Comparison of ENCODE assay signal across 15 cellular contexts in genomic region chr9:5269249-5269715, GRCh38. TPM values are rescaled to one million over a fixed set of nuclear protein-coding genes. Genes with fewer than 3 reads are reported as not detected.
DNase-seq lines count a peak whose midpoint lies in the region; ATAC-seq, FAIRE-seq and TF ChIP-seq lines count a peak whose summit lies in the region.
"Had no signal": no experiment of that assay in that cellular context is flagged by ENCODE, and none has a peak within 500 bp of the region (broad histone marks: within the 10 kb centered on the region; RNA-seq: fewer than 3 reads in every experiment).

No MANE protein-coding gene starts in this region.

- H3K27me3 ChIP-seq in NT2/D1 (ENCODE audit: insufficient read depth, insufficient read length) (no peaks in the 10 kb centered on the region), H1 (replicated peaks in 1 of 4; ENCODE audit: control insufficient read depth in 3 of 4, extremely low read depth in 1 of 4, insufficient read depth in 3 of 4, low read length in 3 of 4) (no peaks in the 10 kb centered on the region; a peak in 1 of 7 replicates), mesenchymal stem cell (ENCODE audit: control insufficient read depth in 1 of 2, insufficient read depth in 1 of 2, low read length in 2 of 2) (no peaks in the 10 kb centered on the region)

- H2AFZ ChIP-seq in H1 (ENCODE audit: low read length) (no peak overlapping the region), mesenchymal stem cell (ENCODE audit: low read depth, low read length) (no peak overlapping the region)

- H3K4me3 Mint-ChIP-seq in Calu3 (ENCODE audit: low read depth, unreplicated experiment) = no peak overlapping the region
- H3K4me3 Mint-ChIP-seq: activated naive CD8-positive, alpha-beta T cell; CD4-positive, alpha-beta T cell; nephron had no signal

- no TSS peak for BruUV-seq in Calu3 (replicated peaks; lab: Mats Ljungman, UMichigan)

- peak overlapping the region; percentile 5 to 49; a peak in 2 of 4 replicates for H3K4me2 ChIP-seq in H1 (ENCODE audit: insufficient read depth in 1 of 2, low read depth in 2 of 2, low read length in 2 of 2)
- peak overlapping the region; percentile 23 for H3K4me2 ChIP-seq in mesenchymal stem cell (ENCODE audit: low read length, poor library complexity, severe bottlenecking)

- H3K4ac ChIP-seq in H1 (replicated peaks; ENCODE audit: insufficient read length, low read depth, low read length) = no peak overlapping the region
- H3K4ac ChIP-seq in mesenchymal stem cell (ENCODE audit: low read depth in 1 of 2, low read length in 2 of 2) = no peak overlapping the region

- no peaks in the 10 kb centered on the region for H3K79me2 ChIP-seq in H1 (ENCODE audit: control insufficient read depth in 1 of 2, insufficient read depth in 2 of 2, low read length in 2 of 2)

- CTCF ChIA-PET in Calu3 (lab: Charles Lee) (interaction anchor here (0.7 to 1.3 kb wide), 3 partner anchors 52 to 168 kb away, joined by 4 to 5 read pairs (median 4); partner anchors contain the start of gene PLGRKT), H1 (lab: Charles Lee; ENCODE audit: partially characterized antibody) (interaction anchor here (0.6 to 2.0 kb wide), 4 partner anchors 37 to 709 kb away, joined by 3 to 5 read pairs (median 4); no protein-coding TSS in a partner anchor)

- TF ChIP-seq POLR2A in H1 (IDR thresholded peaks at IDR 0.05; ENCODE audit: control extremely low read depth in 1 of 2, low read depth in 2 of 2, low read length in 2 of 2) = no peak

- H3K4me1 Mint-ChIP-seq in Calu3 (ENCODE audit: low read depth, unreplicated experiment) = peaks cover 28% of the 10 kb centered on the region
- H3K4me1 Mint-ChIP-seq: nephron had no signal

- H2BK20ac ChIP-seq in H1 (ENCODE audit: low read length) = no peak overlapping the region

- no peaks in the 10 kb centered on the region for H3K36me3 Mint-ChIP-seq in Calu3 (ENCODE audit: insufficient read depth, unreplicated experiment)
- H3K36me3 Mint-ChIP-seq: activated naive CD8-positive, alpha-beta T cell had no signal

- DNase-seq in Calu3 = peak; percentile 27
- DNase-seq in NT2/D1 (ENCODE audit: low read depth, low spot score) = peak; percentile 70
- peak in 1 of 2 experiments; percentile 49 for DNase-seq in H1 (ENCODE audit: low read depth in 1 of 2, low spot score in 2 of 2)
- peak; percentile 54 for DNase-seq in mesenchymal stem cell
- DNase-seq in activated T-cell treated with anti-CD3 and anti-CD28 coated beads, Interleukin-2, amount 50 U/mL, for 48 hours = no peak
- no peak for DNase-seq in stimulated activated CD4-positive, alpha-beta T cell treated with anti-CD3 and anti-CD28 coated beads, Interleukin-2, amount 100 ng/mL, for 48 hours
- DNase-seq: activated CD4-positive, CD25-positive, alpha-beta regulatory T cell treated with anti-CD3 and anti-CD28 coated beads, Interleukin-2, amount 50 U/mL, for 72 hours; CD4-positive, alpha-beta T cell; NCI-H1436 had no signal

- H2BK15ac ChIP-seq in H1 (ENCODE audit: low read length) = no peak overlapping the region
- no peak overlapping the region for H2BK15ac ChIP-seq in mesenchymal stem cell (ENCODE audit: low read depth, poor library complexity, severe bottlenecking)

- H3K23ac ChIP-seq in H1 (ENCODE audit: insufficient read length) (no peak overlapping the region), mesenchymal stem cell (ENCODE audit: low read length in 2 of 2) (no peak overlapping the region)

- H3K36me3 ChIP-seq in NT2/D1 (ENCODE audit: insufficient read depth, insufficient read length, low read length) = no peaks in the 10 kb centered on the region
- H3K36me3 ChIP-seq in H1 (ENCODE audit: control insufficient read depth in 2 of 4, insufficient read depth in 4 of 4, low read length in 3 of 4) = no peaks in the 10 kb centered on the region
- H3K36me3 ChIP-seq in mesenchymal stem cell (ENCODE audit: control insufficient read depth in 1 of 2, insufficient read depth in 2 of 2, low read depth in 1 of 2, low read length in 2 of 2) = no peaks in the 10 kb centered on the region

- H3K9me3 Mint-ChIP-seq in Calu3 (ENCODE audit: low read depth, unreplicated experiment) = no peaks in the 10 kb centered on the region
- H3K9me3 Mint-ChIP-seq: CD4-positive, alpha-beta T cell; nephron had no signal

- H3K27me3 Mint-ChIP-seq in Calu3 (ENCODE audit: unreplicated experiment) = no peaks in the 10 kb centered on the region
- H3K27me3 Mint-ChIP-seq: CD4-positive, alpha-beta T cell had no signal

- H3K27ac Mint-ChIP-seq in Calu3 (ENCODE audit: unreplicated experiment) = peak overlapping the region; percentile 58
- H3K27ac Mint-ChIP-seq: activated naive CD8-positive, alpha-beta T cell; CD4-positive, alpha-beta T cell; nephron had no signal

- no peak for TF ChIP-seq CTCF in Calu3 (IDR thresholded peaks at IDR 0.05; ENCODE audit: unreplicated experiment)
- TF ChIP-seq CTCF in H1 (IDR thresholded peaks at IDR 0.05; ENCODE audit: control extremely low read depth in 1 of 3, insufficient read depth in 1 of 3, low read depth in 1 of 3, low read length in 3 of 3) = no peak

- no peak overlapping the region for H3K4me3 ChIP-seq in NT2/D1 (ENCODE audit: insufficient read length, low read depth)
- H3K4me3 ChIP-seq in H1 (ENCODE audit: extremely low read depth in 1 of 4, insufficient read depth in 2 of 4, low read depth in 3 of 4, low read length in 4 of 4) = peak overlapping the region in 1 of 4 experiments; percentile 13; a peak in 1 of 8 replicates
- H3K4me3 ChIP-seq in mesenchymal stem cell (ENCODE audit: insufficient read depth in 1 of 2, low read depth in 1 of 2, low read length in 2 of 2) = no peak overlapping the region

- no peak for ATAC-seq in HG03520 (IDR thresholded peaks at IDR 0.05; ENCODE audit: unreplicated experiment)
- no peak for ATAC-seq in HG02870 (IDR thresholded peaks at IDR 0.05; ENCODE audit: unreplicated experiment)
- ATAC-seq: Panc1 had no signal

- no peak overlapping the region for H2BK12ac ChIP-seq in H1 (ENCODE audit: low read depth, low read length)
- no peak overlapping the region for H2BK12ac ChIP-seq in mesenchymal stem cell (ENCODE audit: low read length in 2 of 2)

- H3K4me1 ChIP-seq in NT2/D1 (ENCODE audit: insufficient read depth, insufficient read length) (no peaks in the 10 kb centered on the region), H1 (replicated peaks in 1 of 4; ENCODE audit: control insufficient read depth in 3 of 4, insufficient read depth in 4 of 4, low read length in 3 of 4) (peaks cover 0 to 13% (median 4%) of the 10 kb centered on the region in 4 experiments; a peak in 4 of 7 replicates), mesenchymal stem cell (ENCODE audit: control insufficient read depth, insufficient read depth, low read depth, low read length) (peaks cover 3% of the 10 kb centered on the region)

- H3K23me2 ChIP-seq in H1 (ENCODE audit: low read depth, low read length) = no peaks in the 10 kb centered on the region

- no peak overlapping the region for H3K14ac ChIP-seq in H1 (ENCODE audit: insufficient read length)
- H3K14ac ChIP-seq in mesenchymal stem cell (ENCODE audit: low read length in 2 of 2) = no peak overlapping the region

- no peak overlapping the region for H4K5ac ChIP-seq in H1 (ENCODE audit: insufficient read length, low read depth, low read length)

- no peaks in the 10 kb centered on the region for H3K79me1 ChIP-seq in H1 (ENCODE audit: low read depth, low read length)
- no peaks in the 10 kb centered on the region for H3K79me1 ChIP-seq in mesenchymal stem cell (replicated peaks; ENCODE audit: low read length, poor library complexity, severe bottlenecking)

- no peak overlapping the region for H2BK5ac ChIP-seq in H1 (ENCODE audit: low read depth, low read length)
- no peak overlapping the region for H2BK5ac ChIP-seq in mesenchymal stem cell (ENCODE audit: low read depth, low read length, poor library complexity, severe bottlenecking)

- no peak for TF ChIP-seq RAD21 in H1 (IDR thresholded peaks at IDR 0.05 in 1 of 2, conservative IDR thresholded peaks at IDR 0.05 in 1 of 2; ENCODE audit: low read depth in 2 of 2, low read length in 2 of 2)

- no peak overlapping the region for H4K91ac ChIP-seq in H1 (replicated peaks; ENCODE audit: insufficient read length, low read length)
- no peak overlapping the region for H4K91ac ChIP-seq in mesenchymal stem cell (ENCODE audit: low read length)

- H3K9ac ChIP-seq in NT2/D1 (ENCODE audit: insufficient read length, low read depth) (no peak overlapping the region), H1 (replicated peaks in 1 of 4; ENCODE audit: extremely low read depth in 1 of 4, low read depth in 3 of 4, low read length in 3 of 4) (no peak overlapping the region), mesenchymal stem cell (ENCODE audit: low read length) (no peak overlapping the region)

- no peaks in the 10 kb centered on the region for H4K20me1 ChIP-seq in H1 (replicated peaks in 1 of 2; ENCODE audit: control insufficient read depth in 1 of 2, insufficient read depth in 2 of 2, low read length in 2 of 2)

- intact Hi-C loops in Calu3 (cut with micrococcal nuclease; ENCODE audit: unreplicated experiment) = loop anchor here (10.0 kb wide), 1 partner anchor 156 kb away; no protein-coding TSS in a partner anchor

- H3K9me3 ChIP-seq in NT2/D1 (ENCODE audit: insufficient read depth, low read length) (no peaks in the 10 kb centered on the region), H1 (ENCODE audit: insufficient read depth in 2 of 2, low read depth in 1 of 2, low read length in 1 of 2) (no peaks in the 10 kb centered on the region), mesenchymal stem cell (ENCODE audit: control insufficient read depth, low read length) (no peaks in the 10 kb centered on the region)

- POLR2A ChIA-PET in H1 (lab: Charles Lee; ENCODE audit: partially characterized antibody) = interaction anchor here (0.6 kb wide), 1 partner anchor 1235 kb away, joined by 3 read pairs; no protein-coding TSS in a partner anchor

- TF ChIP-seq EP300 in H1 (IDR thresholded peaks at IDR 0.05; ENCODE audit: borderline replicate concordance in 1 of 2, low read depth in 2 of 2, low read length in 2 of 2) = no peak

- H3K27ac ChIP-seq in H1 (ENCODE audit: low read depth, low read length) = no peak overlapping the region
- peak overlapping the region; percentile 91 for H3K27ac ChIP-seq in mesenchymal stem cell (ENCODE audit: low read length, poor library complexity, severe bottlenecking)

- WGBS in H1 (ENCODE audit: extremely low coverage in 1 of 2, insufficient coverage in 1 of 2, insufficient read length in 1 of 2, insufficient replicate concordance in 2 of 2, low coverage in 1 of 2, low lambda C conversion rate in 2 of 2, missing lambda C conversion rate in 1 of 2), 2 experiments = 27% methylated on average over 6 of the region's 6 CpGs; no CpG with 5 or more reads in 1 of the 2 experiments
- 7% methylated on average over 4 of the region's 6 CpGs for WGBS in mesenchymal stem cell

- no peak overlapping the region for H4K8ac ChIP-seq in H1 (ENCODE audit: extremely low read depth, insufficient read depth, low read length)
- no peak overlapping the region for H4K8ac ChIP-seq in mesenchymal stem cell (ENCODE audit: low read length)

- peak; percentile 88 for FAIRE-seq in H1 (lab: Jason Lieb, UNC)

- H2AK5ac ChIP-seq in H1 (ENCODE audit: low read depth, low read length) = no peak overlapping the region
- H2AK5ac ChIP-seq in mesenchymal stem cell (ENCODE audit: low read length, severe bottlenecking) = no peak overlapping the region

- H3K18ac ChIP-seq in H1 (ENCODE audit: extremely low read depth, low read length) (no peak overlapping the region), mesenchymal stem cell (ENCODE audit: low read depth in 1 of 2, low read length in 2 of 2) (no peak overlapping the region)

- H2BK120ac ChIP-seq in H1 (replicated peaks; ENCODE audit: low read depth, low read length) = no peak overlapping the region
- no peak overlapping the region for H2BK120ac ChIP-seq in mesenchymal stem cell (ENCODE audit: low read depth, low read length)

- H3K56ac ChIP-seq in H1 (replicated peaks; ENCODE audit: insufficient read length, low read depth, low read length) = no peak overlapping the region

RNA-seq across cellular contexts. Expression of gene RLN2, which starts 35.2 kb away (rescaled TPM):
- total RNA-seq in Calu3 (2022) = 2.2 and 2.4 TPM in 2 replicates
- total RNA-seq in H1 (2021; fragmentation: NEBNext Ultra II Directional; extraction: Animal tissue kit (Norgen Biotek cat#: 25700)) = 4.5 and 4.7 TPM in 2 replicates
- polyA plus RNA-seq in H1 (2011; rRNA removed) = 2.5 and 6.0 TPM in 2 replicates
- polyA plus RNA-seq in H1 (2011; cell fraction: cytosol; rRNA removed) = 5.0 TPM
- 1.7 TPM for polyA plus RNA-seq in H1 (2011; cell fraction: nucleus; rRNA removed)
- 2.7 to 6.9 TPM (median 4.6 TPM) in 4 replicates for polyA plus RNA-seq in H1 (2012, experiment 1 of 2)
- polyA plus RNA-seq in H1 (2012, experiment 2 of 2) = 4.2 TPM
- polyA plus RNA-seq in H1 (2013, experiment 1 of 2) = 3.5 TPM
- polyA plus RNA-seq in H1 (2013, experiment 2 of 2) = 4.6 TPM
- polyA minus RNA-seq in H1 (2011; rRNA and poly(A)+ RNA removed) = 0.98 and 3.1 TPM in 2 replicates
- 2.3 TPM for polyA minus RNA-seq in H1 (2011; cell fraction: cytosol; rRNA and poly(A)+ RNA removed)
- 1.6 TPM for polyA minus RNA-seq in H1 (2011; cell fraction: nucleus; rRNA and poly(A)+ RNA removed)
- 0.19 TPM for polyA plus RNA-seq in mesenchymal stem cell (2013, experiment 1 of 2)
- polyA plus RNA-seq in mesenchymal stem cell (2013, experiment 2 of 2) = 0.21 TPM
- total RNA-seq: temporal lobe had no signal

RNA-seq across cellular contexts. Expression of gene INSL4, which starts 38.1 kb away (rescaled TPM):
- 0.44 and 0.54 TPM in 2 replicates for total RNA-seq in Calu3 (2022)
- not detected in 2 replicates for total RNA-seq in H1 (2021; fragmentation: NEBNext Ultra II Directional; extraction: Animal tissue kit (Norgen Biotek cat#: 25700))
- not detected in 2 replicates for polyA plus RNA-seq in H1 (2011; rRNA removed)
- not detected for polyA plus RNA-seq in H1 (2011; cell fraction: cytosol; rRNA removed)
- not detected for polyA plus RNA-seq in H1 (2011; cell fraction: nucleus; rRNA removed)
- not detected in 4 replicates for polyA plus RNA-seq in H1 (2012, experiment 1 of 2)
- polyA plus RNA-seq in H1 (2012, experiment 2 of 2) = not detected
- not detected for polyA plus RNA-seq in H1 (2013, experiment 1 of 2)
- not detected for polyA plus RNA-seq in H1 (2013, experiment 2 of 2)
- not detected in 2 replicates for polyA minus RNA-seq in H1 (2011; rRNA and poly(A)+ RNA removed)
- polyA minus RNA-seq in H1 (2011; cell fraction: cytosol; rRNA and poly(A)+ RNA removed) = not detected
- polyA minus RNA-seq in H1 (2011; cell fraction: nucleus; rRNA and poly(A)+ RNA removed) = not detected
- not detected for polyA plus RNA-seq in mesenchymal stem cell (2013, experiment 1 of 2)
- polyA plus RNA-seq in mesenchymal stem cell (2013, experiment 2 of 2) = not detected
- total RNA-seq: CD4-positive, alpha-beta T cell; temporal lobe had no signal

Comparison
In these comparisons a context has a peak if more than half of its experiments do, and no peak if none do; other contexts are left out.
1. DNase-seq: peak in Calu3 (single experiment), NT2/D1 (single experiment) and mesenchymal stem cell (single experiment); none in activated T-cell treated with anti-CD3 and anti-CD28 coated beads, Interleukin-2, amount 50 U/mL, for 48 hours (0 of 2) and stimulated activated CD4-positive, alpha-beta T cell treated with anti-CD3 and anti-CD28 coated beads, Interleukin-2, amount 100 ng/mL, for 48 hours (0 of 2).